Comparison of ENCODE assay signal across 18 cellular contexts in the genomic region with DNA sequence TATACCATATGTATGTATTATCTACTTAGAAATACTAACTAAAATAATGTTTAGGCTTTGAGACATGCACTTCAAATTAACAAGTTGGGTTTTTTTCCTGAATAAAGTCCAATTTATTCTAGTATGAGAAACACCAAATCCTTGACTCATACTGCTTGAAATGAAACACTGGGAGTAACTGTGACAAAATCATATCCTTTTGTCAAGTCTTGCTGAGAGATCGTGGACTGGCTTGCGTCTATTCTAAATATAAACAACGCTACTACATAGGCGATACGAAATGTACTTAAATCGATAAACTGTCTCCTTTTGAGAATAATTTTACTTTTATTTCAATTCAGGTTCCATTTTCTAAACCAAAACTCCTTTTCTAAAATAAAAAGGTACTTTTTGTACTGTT. TPM values are rescaled to one million over a fixed set of nuclear protein-coding genes. Genes with fewer than 3 reads are reported as not detected.
DNase-seq lines count a peak whose midpoint lies in the region; ATAC-seq and TF ChIP-seq lines count a peak whose summit lies in the region.
"Had no signal": no experiment of that assay in that cellular context is flagged by ENCODE, and none has a peak within 500 bp of the region (broad histone marks: within the 10 kb centered on the region; RNA-seq: fewer than 3 reads in every experiment).

No MANE protein-coding gene starts in this region.

- ATAC-seq in heart left ventricle (peak in 2 of 4 donors; percentile 25 to 32), lower lobe of right lung (no peak)

- no peaks in the 10 kb centered on the region for H3K27me3 Mint-ChIP-seq in chondrocyte (ENCODE audit: low read depth)
- H3K27me3 Mint-ChIP-seq: activated CD4-positive, alpha-beta memory T cell treated with anti-CD3 and anti-CD28 coated beads, Interleukin-2, amount 10 ng/mL, durations not matched to agents 7 days and 5 days; CD4-positive, alpha-beta T cell had no signal

- intact Hi-C loops in heart left ventricle (cut with DNase I) (loop anchor here in 1 of 10 donors (10.0 kb wide), 1 partner anchor 63 kb away; no protein-coding TSS in a partner anchor), cardiac septum (cut with DNase I) (no loop called here), lower lobe of right lung (cut with DNase I) (no loop called here)

- H3K9me3 ChIP-seq in heart left ventricle (no peaks in the 10 kb centered on the region), lower lobe of right lung (no peaks in the 10 kb centered on the region), tibial nerve (no peaks in the 10 kb centered on the region), MM.1S (replicated peaks; ENCODE audit: insufficient read depth, low read length) (no peaks in the 10 kb centered on the region)
- H3K9me3 ChIP-seq: gastroesophageal sphincter, mucosa of descending colon had no signal

- TF ChIP-seq EP300 in tibial nerve (IDR thresholded peaks at IDR 0.05): no peak

- no peaks in the 10 kb centered on the region for H3K36me3 Mint-ChIP-seq in chondrocyte (ENCODE audit: low read depth)
- H3K36me3 Mint-ChIP-seq: immature natural killer cell had no signal

- no peak for TF ChIP-seq POLR2A in heart left ventricle (IDR thresholded peaks at IDR 0.05)
- TF ChIP-seq POLR2A in tibial nerve (IDR thresholded peaks at IDR 0.05): no peak

- TF ChIP-seq CTCF in heart left ventricle (IDR thresholded peaks at IDR 0.05): no peak
- no peak for TF ChIP-seq CTCF in chondrocyte (IDR thresholded peaks at IDR 0.05)
- no peak for TF ChIP-seq CTCF in lower lobe of right lung (IDR thresholded peaks at IDR 0.05)
- no peak for TF ChIP-seq CTCF in tibial nerve (IDR thresholded peaks at IDR 0.05)
- TF ChIP-seq CTCF in MM.1S (IDR thresholded peaks at IDR 0.05; ENCODE audit: low read length): no peak

- H3K9me2 ChIP-seq in MM.1S (replicated peaks; ENCODE audit: insufficient read depth, low read length): no peaks in the 10 kb centered on the region

- H3K27ac ChIP-seq in heart left ventricle (peak overlapping the region in 9 of 12 donors; percentile 3 to 66 (median 40)), lower lobe of right lung (peak overlapping the region; percentile 60), tibial nerve (peak overlapping the region; percentile 1 to 87 (median 50)), MM.1S (ENCODE audit: low read length) (no peak overlapping the region)
- H3K27ac ChIP-seq: 22Rv1 had no signal

- no peak overlapping the region for H3K9ac ChIP-seq in MM.1S (ENCODE audit: low read length)

- H3K4me1 ChIP-seq in heart left ventricle (peaks cover 0 to 67% (median 26%) of the 10 kb centered on the region in 12 donors), lower lobe of right lung (peaks cover 76% of the 10 kb centered on the region), tibial nerve (peaks cover 0 to 83% (median 30%) of the 10 kb centered on the region in 4 donors), MM.1S (ENCODE audit: low read length) (no peaks in the 10 kb centered on the region)

- 78 to 81% (median 80%) methylated on average over 6 of the region's 6 CpGs for WGBS in heart left ventricle, 4 donors
- WGBS in tibial nerve, 2 donors: 53 to 54% methylated on average over 6 of the region's 6 CpGs

- no peaks in the 10 kb centered on the region for H3K9me3 Mint-ChIP-seq in chondrocyte (ENCODE audit: low read depth)
- H3K9me3 Mint-ChIP-seq: activated CD4-positive, alpha-beta memory T cell treated with anti-CD3 and anti-CD28 coated beads, Interleukin-2, amount 10 ng/mL, durations not matched to agents 7 days and 5 days; activated T-helper 2 cell treated with anti-CD3 and anti-CD28 coated beads, Interferon-gamma antibody, Interleukin-2, Interleukin-4, amounts not matched to agents 10 μg/mL and 5 μg/mL and 100 μg/mL, durations not matched to agents 14 hours and 24 hours and 36 hours; CD4-positive, alpha-beta T cell had no signal

- peaks cover 3% of the 10 kb centered on the region; the same call in 1 of the 2 replicates for H4K20me1 ChIP-seq in MM.1S (ENCODE audit: insufficient read depth, low read length)

- H3F3A ChIP-seq in MM.1S (ENCODE audit: insufficient read depth, low read length): no peaks in the 10 kb centered on the region

- peaks cover 58% of the 10 kb centered on the region for H3K4me1 Mint-ChIP-seq in chondrocyte (ENCODE audit: low read depth)

- H2AFZ ChIP-seq in MM.1S (ENCODE audit: low read length): no peak overlapping the region

- no peak for DNase-seq in heart left ventricle
- no peak for DNase-seq in cardiac septum (ENCODE audit: low spot score)
- DNase-seq in chondrocyte (ENCODE audit: low spot score): no peak
- DNase-seq in lower lobe of right lung: no peak
- no peak for DNase-seq in tibial nerve (ENCODE audit: low spot score in 2 of 2)
- no peak for DNase-seq in activated CD4-positive, alpha-beta T cell treated with anti-CD3 and anti-CD28 coated beads for 4 hours
- DNase-seq in kidney tubule cell (ENCODE audit: low spot score): no peak
- DNase-seq in MM.1S: no peak
- DNase-seq: activated CD4-positive, alpha-beta memory T cell treated with anti-CD3 and anti-CD28 coated beads, Interleukin-2, amount 10 ng/mL, durations not matched to agents 7 days and 5 days; CD4-positive, alpha-beta T cell; immature natural killer cell; mucosa of descending colon; SHP77 treated with DMSO at 0.1 percent for 48 hours; stimulated activated CD4-positive, alpha-beta T cell treated with anti-CD3 and anti-CD28 coated beads, Interleukin-1b, Interleukin-23, amount 100 ng/mL, for 48 hours; T1000 had no signal

- H3K79me2 ChIP-seq in MM.1S (ENCODE audit: low read length): peaks cover 91% of the 10 kb centered on the region

- no peak overlapping the region for H3K4me3 Mint-ChIP-seq in chondrocyte (ENCODE audit: unreplicated experiment)
- H3K4me3 Mint-ChIP-seq: activated CD4-positive, alpha-beta memory T cell treated with anti-CD3 and anti-CD28 coated beads, Interleukin-2, amount 10 ng/mL, durations not matched to agents 7 days and 5 days; CD4-positive, alpha-beta T cell; immature natural killer cell had no signal

- H3K27me3 ChIP-seq in heart left ventricle (no peaks in the 10 kb centered on the region), lower lobe of right lung (ENCODE audit: low read depth) (no peaks in the 10 kb centered on the region), tibial nerve (no peaks in the 10 kb centered on the region), MM.1S (replicated peaks; ENCODE audit: insufficient read depth, low read length) (no peaks in the 10 kb centered on the region)
- H3K27me3 ChIP-seq: gastroesophageal sphincter had no signal

- no peak overlapping the region for H3K4me2 ChIP-seq in MM.1S (ENCODE audit: low read depth, low read length)

- H3K4me3 ChIP-seq in heart left ventricle (peak overlapping the region in 2 of 12 donors; percentile 6 to 34), lower lobe of right lung (no peak overlapping the region), tibial nerve (no peak overlapping the region), MM.1S (ENCODE audit: low read length) (no peak overlapping the region)
- H3K4me3 ChIP-seq: gastroesophageal sphincter, mucosa of descending colon had no signal

- peak overlapping the region; percentile 77 for H3K27ac Mint-ChIP-seq in chondrocyte (ENCODE audit: unreplicated experiment)
- H3K27ac Mint-ChIP-seq: activated CD4-positive, alpha-beta memory T cell treated with anti-CD3 and anti-CD28 coated beads, Interleukin-2, amount 10 ng/mL, durations not matched to agents 7 days and 5 days; activated T-helper 2 cell treated with anti-CD3 and anti-CD28 coated beads, Interferon-gamma antibody, Interleukin-2, Interleukin-4, amounts not matched to agents 10 μg/mL and 5 μg/mL and 100 μg/mL, durations not matched to agents 14 hours and 24 hours and 36 hours; CD4-positive, alpha-beta T cell; immature natural killer cell had no signal

- no peaks in the 10 kb centered on the region for H3K36me3 ChIP-seq in heart left ventricle
- no peaks in the 10 kb centered on the region for H3K36me3 ChIP-seq in lower lobe of right lung
- no peaks in the 10 kb centered on the region for H3K36me3 ChIP-seq in tibial nerve
- H3K36me3 ChIP-seq in MM.1S (replicated peaks; ENCODE audit: insufficient read depth, low read length): no peaks in the 10 kb centered on the region
- H3K36me3 ChIP-seq: gastroesophageal sphincter had no signal

RNA-seq across cellular contexts. Expression of a gene that starts 16.3 kb away (rescaled TPM):
- total RNA-seq in heart left ventricle (10 to 100 TPM in 7 of 9 donors, 1 to 10 TPM in 2; 8.0 to 15.4 (median 13.2) TPM), cardiac septum (13.2 TPM), chondrocyte (28.2 to 32.2 TPM (median 30.2 TPM) in 3 replicates), lower lobe of right lung (32.0 TPM), tibial nerve (10 to 100 TPM; 28.2 to 35.4 (median 31.1) TPM)
- polyA plus RNA-seq in heart left ventricle: 1 to 10 TPM; 3.5 to 9.5 TPM
